Comparison of ENCODE assay signal across 17 cellular contexts in genomic region chr3:132554437-132554836, GRCh38. TPM values are rescaled to one million over a fixed set of nuclear protein-coding genes. Genes with fewer than 3 reads are reported as not detected.
DNase-seq lines count a peak whose midpoint lies in the region; ATAC-seq, FAIRE-seq and TF ChIP-seq lines count a peak whose summit lies in the region.
"Had no signal": no experiment of that assay in that cellular context is flagged by ENCODE, and none has a peak within 500 bp of the region (broad histone marks: within the 10 kb centered on the region; RNA-seq: fewer than 3 reads in every experiment).

No MANE protein-coding gene starts in this region.

- H3K27ac Mint-ChIP-seq in activated CD8-positive, alpha-beta memory T cell treated with anti-CD3 and anti-CD28 coated beads, Interleukin-2, amount 10 ng/mL, durations not matched to agents 7 days and 5 days: no peak overlapping the region
- no peak overlapping the region for H3K27ac Mint-ChIP-seq in activated CD4-positive, alpha-beta T cell treated with anti-CD3 and anti-CD28 coated beads, Interleukin-2, amount 10 ng/mL, durations not matched to agents 7 days and 5 days
- H3K27ac Mint-ChIP-seq: activated CD8-positive, alpha-beta T cell treated with anti-CD3 and anti-CD28 coated beads for 36 hours had no signal

- dilution Hi-C loops in endothelial cell of umbilical vein (cut with MboI; ENCODE audit: extremely low pct_ligation_motif_present, low sequenced_read_pairs): no loop called here

- H3K27me3 Mint-ChIP-seq in activated CD8-positive, alpha-beta memory T cell treated with anti-CD3 and anti-CD28 coated beads, Interleukin-2, amount 10 ng/mL, durations not matched to agents 7 days and 5 days: no peaks in the 10 kb centered on the region
- H3K27me3 Mint-ChIP-seq in activated CD4-positive, alpha-beta T cell treated with anti-CD3 and anti-CD28 coated beads, Interleukin-2, amount 10 ng/mL, durations not matched to agents 7 days and 5 days: no peaks in the 10 kb centered on the region
- H3K27me3 Mint-ChIP-seq: activated CD8-positive, alpha-beta T cell treated with anti-CD3 and anti-CD28 coated beads for 36 hours had no signal

- H3K79me2 ChIP-seq in endothelial cell of umbilical vein (ENCODE audit: control insufficient read depth, insufficient read depth, low read length): no peaks in the 10 kb centered on the region

- H3K4me1 ChIP-seq in left ventricle myocardium inferior: peaks cover 43% of the 10 kb centered on the region
- peaks cover 45% of the 10 kb centered on the region for H3K4me1 ChIP-seq in endothelial cell of umbilical vein (ENCODE audit: control insufficient read depth, extremely low read depth, insufficient read depth, low read length)
- peaks cover 3 to 6% of the 10 kb centered on the region in 2 donors for H3K4me1 ChIP-seq in gastrocnemius medialis
- H3K4me1 ChIP-seq: Caco-2 had no signal

- peak overlapping the region; percentile 66 for H3K27ac ChIP-seq in left ventricle myocardium inferior (replicated peaks)
- H3K27ac ChIP-seq in endothelial cell of umbilical vein (ENCODE audit: insufficient read depth, low read depth, low read length): no peak overlapping the region
- H3K27ac ChIP-seq in gastrocnemius medialis: no peak overlapping the region
- H3K27ac ChIP-seq: KMS-11 had no signal

- in situ Hi-C loops in gastrocnemius medialis (cut with MboI; ENCODE audit: low sequenced_read_pairs in 4 of 4): no loop called here

- H3K4me1 Mint-ChIP-seq in activated CD8-positive, alpha-beta memory T cell treated with anti-CD3 and anti-CD28 coated beads, Interleukin-2, amount 10 ng/mL, durations not matched to agents 7 days and 5 days: peaks cover 17% of the 10 kb centered on the region
- H3K4me1 Mint-ChIP-seq in activated CD4-positive, alpha-beta T cell treated with anti-CD3 and anti-CD28 coated beads, Interleukin-2, amount 10 ng/mL, durations not matched to agents 7 days and 5 days: peaks cover 17% of the 10 kb centered on the region

- no peaks in the 10 kb centered on the region for H3K9me3 Mint-ChIP-seq in activated CD8-positive, alpha-beta memory T cell treated with anti-CD3 and anti-CD28 coated beads, Interleukin-2, amount 10 ng/mL, durations not matched to agents 7 days and 5 days (ENCODE audit: low read depth)
- H3K9me3 Mint-ChIP-seq in activated CD4-positive, alpha-beta T cell treated with anti-CD3 and anti-CD28 coated beads, Interleukin-2, amount 10 ng/mL, durations not matched to agents 7 days and 5 days: no peaks in the 10 kb centered on the region
- H3K9me3 Mint-ChIP-seq: activated CD8-positive, alpha-beta T cell treated with anti-CD3 and anti-CD28 coated beads for 36 hours had no signal

- H3K36me3 ChIP-seq in left ventricle myocardium inferior: peaks cover 12% of the 10 kb centered on the region
- H3K36me3 ChIP-seq in endothelial cell of umbilical vein (ENCODE audit: control insufficient read depth in 2 of 2, extremely low read depth in 1 of 2, insufficient read depth in 2 of 2, low read length in 2 of 2): no peaks in the 10 kb centered on the region
- H3K36me3 ChIP-seq in gastrocnemius medialis: peaks cover 0 to 13% of the 10 kb centered on the region in 2 donors

- intact Hi-C loops in left ventricle myocardium inferior (cut with micrococcal nuclease) (no loop called here), cardiac septum (cut with DNase I) (no loop called here), endothelial cell of umbilical vein (cut with micrococcal nuclease) (no loop called here), gastrocnemius medialis (cut with DNase I; ENCODE audit: low total_unique reads) (no loop called here)

- no peaks in the 10 kb centered on the region for H3K9me3 ChIP-seq in left ventricle myocardium inferior (replicated peaks)
- no peaks in the 10 kb centered on the region for H3K9me3 ChIP-seq in endothelial cell of umbilical vein (replicated peaks; ENCODE audit: control insufficient read depth, insufficient read depth, low read length)
- no peaks in the 10 kb centered on the region for H3K9me3 ChIP-seq in gastrocnemius medialis
- H3K9me3 ChIP-seq: Caco-2 had no signal

- H3K4me2 ChIP-seq in endothelial cell of umbilical vein (ENCODE audit: insufficient read depth, low read length): peak overlapping the region; percentile 31
- H3K4me2 ChIP-seq: KMS-11 had no signal

- no peak overlapping the region for H3K4me3 Mint-ChIP-seq in activated CD8-positive, alpha-beta memory T cell treated with anti-CD3 and anti-CD28 coated beads, Interleukin-2, amount 10 ng/mL, durations not matched to agents 7 days and 5 days
- H3K4me3 Mint-ChIP-seq in activated CD4-positive, alpha-beta T cell treated with anti-CD3 and anti-CD28 coated beads, Interleukin-2, amount 10 ng/mL, durations not matched to agents 7 days and 5 days: no peak overlapping the region
- H3K4me3 Mint-ChIP-seq: activated CD8-positive, alpha-beta T cell treated with anti-CD3 and anti-CD28 coated beads for 36 hours had no signal

- no peak for ATAC-seq in activated CD8-positive, alpha-beta memory T cell treated with anti-CD3 and anti-CD28 coated beads, Interleukin-2, amount 10 ng/mL, durations not matched to agents 7 days and 5 days
- no peak for ATAC-seq in gastrocnemius medialis
- ATAC-seq: activated CD8-positive, alpha-beta T cell treated with anti-CD3 and anti-CD28 coated beads for 36 hours had no signal

- POLR2A ChIA-PET in endothelial cell of umbilical vein (lab: Charles Lee): no interaction called here
- POLR2A ChIA-PET in activated CD4-positive, alpha-beta T cell treated with anti-CD3 and anti-CD28 coated beads, Interleukin-2, amount 10 ng/mL, durations not matched to agents 7 days and 5 days (lab: Charles Lee): no interaction called here

- H2AFZ ChIP-seq in endothelial cell of umbilical vein (ENCODE audit: low read depth, low read length): no peak overlapping the region

- CTCF ChIA-PET in endothelial cell of umbilical vein (lab: Charles Lee): interaction anchor here (0.6 to 2.9 kb wide), 3 partner anchors 18 to 88 kb away, joined by 3 to 15 read pairs (median 14); no protein-coding TSS in a partner anchor
- CTCF ChIA-PET in activated CD8-positive, alpha-beta memory T cell treated with anti-CD3 and anti-CD28 coated beads, Interleukin-2, amount 10 ng/mL, durations not matched to agents 7 days and 5 days (lab: Charles Lee): no interaction called here
- CTCF ChIA-PET in activated CD4-positive, alpha-beta T cell treated with anti-CD3 and anti-CD28 coated beads, Interleukin-2, amount 10 ng/mL, durations not matched to agents 7 days and 5 days (lab: Charles Lee): no interaction called here

- peaks cover 2% of the 10 kb centered on the region for H3K36me3 Mint-ChIP-seq in activated CD8-positive, alpha-beta memory T cell treated with anti-CD3 and anti-CD28 coated beads, Interleukin-2, amount 10 ng/mL, durations not matched to agents 7 days and 5 days
- peaks cover 2% of the 10 kb centered on the region for H3K36me3 Mint-ChIP-seq in activated CD4-positive, alpha-beta T cell treated with anti-CD3 and anti-CD28 coated beads, Interleukin-2, amount 10 ng/mL, durations not matched to agents 7 days and 5 days (ENCODE audit: low read depth)

- peak; percentile 18 for FAIRE-seq in endothelial cell of umbilical vein (lab: Jason Lieb, UNC)

- no peak overlapping the region for H3K9ac ChIP-seq in endothelial cell of umbilical vein (replicated peaks; ENCODE audit: extremely low read depth, insufficient read depth, low read length)
- H3K9ac ChIP-seq: KMS-11 had no signal

- TF ChIP-seq POLR2A in endothelial cell of umbilical vein (IDR thresholded peaks at IDR 0.05; ENCODE audit: low read depth, low read length): no peak
- TF ChIP-seq POLR2A in gastrocnemius medialis (IDR thresholded peaks at IDR 0.05): no peak

- H3K27me3 ChIP-seq in left ventricle myocardium inferior (ENCODE audit: low read depth) (no peaks in the 10 kb centered on the region), endothelial cell of umbilical vein (ENCODE audit: control insufficient read depth in 2 of 2, insufficient read depth in 2 of 2, low read length in 2 of 2) (no peaks in the 10 kb centered on the region), gastrocnemius medialis (no peaks in the 10 kb centered on the region)

- no peaks in the 10 kb centered on the region for H3K9me1 ChIP-seq in endothelial cell of umbilical vein (replicated peaks; ENCODE audit: control insufficient read depth, extremely low read depth, insufficient read depth, low read length)

- TF ChIP-seq CTCF in left ventricle myocardium inferior (IDR thresholded peaks at IDR 0.05; ENCODE audit: borderline replicate concordance): no peak
- no peak for TF ChIP-seq CTCF in endothelial cell of umbilical vein (IDR thresholded peaks at IDR 0.05; ENCODE audit: extremely low read depth in 1 of 2, insufficient read depth in 1 of 2, low read depth in 1 of 2, low read length in 2 of 2)
- no peak for TF ChIP-seq CTCF in gastrocnemius medialis (IDR thresholded peaks at IDR 0.05 in 4 of 5, conservative IDR thresholded peaks at IDR 0.05 in 1 of 5)

- H4K20me1 ChIP-seq in endothelial cell of umbilical vein (replicated peaks; ENCODE audit: control insufficient read depth, extremely low read depth, insufficient read depth, low read length): no peaks in the 10 kb centered on the region

- no peak for DNase-seq in left ventricle myocardium inferior
- DNase-seq in cardiac septum (ENCODE audit: low spot score): no peak
- peak; percentile 71 for DNase-seq in NCI-H748 treated with DMSO at 0.1 percent for 48 hours (lab: John Stamatoyannopoulos, UW)
- DNase-seq in endothelial cell of umbilical vein (ENCODE audit: low read depth, low spot score): peak; percentile 92
- no peak for DNase-seq in activated CD8-positive, alpha-beta memory T cell treated with anti-CD3 and anti-CD28 coated beads, Interleukin-2, amount 10 ng/mL, durations not matched to agents 7 days and 5 days
- DNase-seq in gastrocnemius medialis: no peak
- DNase-seq in dedifferentiated amniotic fluid mesenchymal stem cell (ENCODE audit: extremely low spot score): no peak
- no peak for DNase-seq in activated CD4-positive, alpha-beta T cell treated with anti-CD3 and anti-CD28 coated beads, Interleukin-2, amount 10 ng/mL, durations not matched to agents 7 days and 5 days
- DNase-seq: activated CD8-positive, alpha-beta T cell treated with anti-CD3 and anti-CD28 coated beads for 36 hours; activated effector memory CD4-positive, alpha-beta T cell treated with anti-CD3 and anti-CD28 coated beads, Interleukin-2, amount 50 U/mL, for 16 hours; Caco-2; central memory CD4-positive, alpha-beta T cell; NCI-H446 treated with DMSO at 0.1 percent for 48 hours had no signal

- H3K4me3 ChIP-seq in left ventricle myocardium inferior: no peak overlapping the region
- H3K4me3 ChIP-seq in endothelial cell of umbilical vein (replicated peaks in 1 of 3; ENCODE audit: insufficient read depth in 1 of 3, low read depth in 1 of 3, low read length in 3 of 3): no peak overlapping the region
- no peak overlapping the region for H3K4me3 ChIP-seq in gastrocnemius medialis
- H3K4me3 ChIP-seq: lung had no signal

- no TSS peak for BruUV-seq in endothelial cell of umbilical vein (replicated peaks; lab: Mats Ljungman, UMichigan)

RNA-seq across cellular contexts. Expression of gene ACKR4, which starts 42.6 kb away (rescaled TPM):
- total RNA-seq in left ventricle myocardium inferior (5.2 TPM), cardiac septum (1.6 TPM), endothelial cell of umbilical vein (1.4 and 3.2 TPM in 2 replicates), gastrocnemius medialis (not detected)
- 13.5 and 14.3 TPM in 2 replicates for polyA plus RNA-seq in endothelial cell of umbilical vein
- 8.0 and 11.9 TPM in 2 replicates for polyA plus RNA-seq in endothelial cell of umbilical vein (2011; cell fraction: cytosol; rRNA removed)
- 3.8 and 4.9 TPM in 2 replicates for polyA plus RNA-seq in endothelial cell of umbilical vein (2011; cell fraction: nucleus; rRNA removed)
- polyA plus RNA-seq in endothelial cell of umbilical vein (2012): 1.1 and 1.2 TPM in 2 replicates
- 11.7 and 14.2 TPM in 2 replicates for polyA minus RNA-seq in endothelial cell of umbilical vein
- not detected for polyA minus RNA-seq in endothelial cell of umbilical vein (2011; cell fraction: cytosol; rRNA and poly(A)+ RNA removed)
- polyA minus RNA-seq in endothelial cell of umbilical vein (2011; cell fraction: nucleus; rRNA and poly(A)+ RNA removed): 4.5 and 6.7 TPM in 2 replicates
- total RNA-seq in activated CD8-positive, alpha-beta memory T cell treated with anti-CD3 and anti-CD28 coated beads, Interleukin-2, amount 10 ng/mL, durations not matched to agents 7 days and 5 days: not detected
- total RNA-seq in activated CD4-positive, alpha-beta T cell treated with anti-CD3 and anti-CD28 coated beads, Interleukin-2, amount 10 ng/mL, durations not matched to agents 7 days and 5 days: under 1 TPM in 1 of 2 experiments, not detected in 1; 0.10 TPM
- total RNA-seq: A172; activated CD8-positive, alpha-beta T cell treated with anti-CD3 and anti-CD28 coated beads for 36 hours; Caco-2; epithelial cell of proximal tubule had no signal

Comparison
In these comparisons a context has a peak if more than half of its experiments do, and no peak if none do; other contexts are left out.
1. DNase-seq: peak in NCI-H748 treated with DMSO at 0.1 percent for 48 hours (single experiment) and endothelial cell of umbilical vein (single experiment); none in left ventricle myocardium inferior (single experiment), cardiac septum (single experiment), activated CD8-positive, alpha-beta memory T cell treated with anti-CD3 and anti-CD28 coated beads, Interleukin-2, amount 10 ng/mL, durations not matched to agents 7 days and 5 days (single experiment), gastrocnemius medialis (0 of 2), dedifferentiated amniotic fluid mesenchymal stem cell (single experiment) and activated CD4-positive, alpha-beta T cell treated with anti-CD3 and anti-CD28 coated beads, Interleukin-2, amount 10 ng/mL, durations not matched to agents 7 days and 5 days (single experiment).